ENCODE assay signal across 8 cellular contexts in genomic region chr19:17390665-17391370, GRCh38. TPM values are rescaled to one million over a fixed set of nuclear protein-coding genes. Genes with fewer than 3 reads are reported as not detected.
DNase-seq lines count a peak whose midpoint lies in the region; ATAC-seq and TF ChIP-seq lines count a peak whose summit lies in the region.

No MANE protein-coding gene starts in this region.

- TF ChIP-seq CTCF in GM13976 (IDR thresholded peaks at IDR 0.05; ENCODE audit: borderline replicate concordance, control extremely low read depth, extremely low read depth, insufficient read depth, missing control alignments) = peak; percentile 92
- peak; percentile 23 to 73 (median 38) for TF ChIP-seq CTCF in sigmoid colon (IDR thresholded peaks at IDR 0.05)

- in situ Hi-C loops in GM13976 (cut with MboI; ENCODE audit: low sequenced_read_pairs, unreplicated experiment) = no loop called here

- intact Hi-C loops in sigmoid colon (cut with DNase I) = no loop called here

- WGBS in iPS DF 6.9 (ENCODE audit: insufficient coverage, insufficient read length) = no CpG with 5 or more reads among the region's 50 CpGs
- 1 to 2% methylated on average over 50 of the region's 50 CpGs for WGBS in sigmoid colon, 2 donors

- H3K4me1 ChIP-seq in iPS DF 6.9 (ENCODE audit: control insufficient read depth, insufficient read depth, low read length) (no peaks in the 10 kb centered on the region; the same call in 1 of the 2 replicates), sigmoid colon (peaks cover 0 to 23% (median 18%) of the 10 kb centered on the region in 4 donors)

- H3K4me3 ChIP-seq in iPS DF 6.9 (ENCODE audit: low read length) (peak overlapping the region; percentile 39), sigmoid colon (peak overlapping the region; percentile 27 to 53 (median 40))

- TF ChIP-seq EP300 in sigmoid colon (IDR thresholded peaks at IDR 0.05) = no peak

- H3K9me3 ChIP-seq in iPS DF 6.9 (ENCODE audit: control insufficient read depth, insufficient read depth, low read length) = no peaks in the 10 kb centered on the region
- H3K9me3 ChIP-seq in sigmoid colon = peaks cover 0 to 8% (median 0%) of the 10 kb centered on the region in 4 donors

- DNase-seq in GM13976 (ENCODE audit: low spot score) = peak; percentile 98
- peak; percentile 64 for DNase-seq in NCI-H1694 treated with DMSO at 0.1 percent for 48 hours (lab: John Stamatoyannopoulos, UW)
- DNase-seq in T-helper 9 cell = peak; percentile 84
- peak; percentile 98 for DNase-seq in astrocyte of the hippocampus (ENCODE audit: low read depth, low spot score)
- DNase-seq in iPS DF 6.9 (ENCODE audit: low read depth, low spot score) = no peak
- peak; percentile 94 for DNase-seq in sigmoid colon
- no peak for DNase-seq in NK-92 (lab: John Stamatoyannopoulos, UW; ENCODE audit: unreplicated experiment)

- H3K27ac ChIP-seq in iPS DF 6.9 (ENCODE audit: low read length) (no peak overlapping the region), sigmoid colon (peak overlapping the region in 1 of 4 donors; percentile 38)

- H3K36me3 ChIP-seq in iPS DF 6.9 (ENCODE audit: control insufficient read depth, insufficient read depth, low read length) = no peaks in the 10 kb centered on the region
- H3K36me3 ChIP-seq in sigmoid colon = no peaks in the 10 kb centered on the region

- peak; percentile 78 for ATAC-seq in HG02852 (IDR thresholded peaks at IDR 0.05; ENCODE audit: unreplicated experiment)

- no peaks in the 10 kb centered on the region for H3K27me3 ChIP-seq in iPS DF 6.9 (ENCODE audit: control insufficient read depth, insufficient read depth, low read length)
- peaks cover 0 to 28% (median 10%) of the 10 kb centered on the region in 3 donors for H3K27me3 ChIP-seq in sigmoid colon

- no peak for TF ChIP-seq POLR2A in sigmoid colon (IDR thresholded peaks at IDR 0.05)

RNA-seq across cellular contexts. Expression of gene CCDC194, which starts 3.2 kb away (rescaled TPM):
- total RNA-seq in sigmoid colon = 1 to 10 TPM in 1 of 4 donors, not detected in 3; 4.4 TPM
- under 1 TPM in 1 of 3 donors, not detected in 2; 0.35 TPM for polyA plus RNA-seq in sigmoid colon

RNA-seq across cellular contexts. Expression of gene PLVAP, which starts 13.7 kb away (rescaled TPM):
- 10 to 100 TPM; 10.5 to 34.6 (median 19.7) TPM for total RNA-seq in sigmoid colon
- 10 to 100 TPM in 2 of 3 donors, 1 to 10 TPM in 1; 3.0 to 54.7 (median 13.2) TPM for polyA plus RNA-seq in sigmoid colon

RNA-seq across cellular contexts. Expression of gene BST2, which starts 14.6 kb away (rescaled TPM):
- total RNA-seq in sigmoid colon = 100 to 1,000 TPM in 3 of 4 donors, 10 to 100 TPM in 1; 81.0 to 125 (median 111) TPM
- polyA plus RNA-seq in sigmoid colon = 100 to 1,000 TPM in 1 of 3 donors, 10 to 100 TPM in 2; 37.8 to 127 (median 40.7) TPM

RNA-seq across cellular contexts. Expression of gene MVB12A, which starts 29.0 kb away (rescaled TPM):
- 10 to 100 TPM; 40.4 to 55.8 (median 44.8) TPM for total RNA-seq in sigmoid colon
- 100 to 1,000 TPM in 1 of 3 donors, 10 to 100 TPM in 2; 71.5 to 102 (median 79.4) TPM for polyA plus RNA-seq in sigmoid colon

RNA-seq across cellular contexts. Expression of gene GTPBP3, which starts 53.5 kb away (rescaled TPM):
- 10 to 100 TPM in 3 of 4 donors, 1 to 10 TPM in 1; 4.6 to 22.2 (median 15.4) TPM for total RNA-seq in sigmoid colon
- polyA plus RNA-seq in sigmoid colon = 10 to 100 TPM in 1 of 3 donors, 1 to 10 TPM in 2; 3.7 to 16.0 (median 4.8) TPM

Comparison
In these comparisons a context has a peak if more than half of its experiments do, and no peak if none do; other contexts are left out.
1. DNase-seq: peak in GM13976 (single experiment), NCI-H1694 treated with DMSO at 0.1 percent for 48 hours (single experiment), T-helper 9 cell (single experiment), astrocyte of the hippocampus (single experiment) and sigmoid colon (single experiment); none in iPS DF 6.9 (single experiment) and NK-92 (single experiment).